Comparison of ENCODE assay signal across 25 cellular contexts in the genomic region with DNA sequence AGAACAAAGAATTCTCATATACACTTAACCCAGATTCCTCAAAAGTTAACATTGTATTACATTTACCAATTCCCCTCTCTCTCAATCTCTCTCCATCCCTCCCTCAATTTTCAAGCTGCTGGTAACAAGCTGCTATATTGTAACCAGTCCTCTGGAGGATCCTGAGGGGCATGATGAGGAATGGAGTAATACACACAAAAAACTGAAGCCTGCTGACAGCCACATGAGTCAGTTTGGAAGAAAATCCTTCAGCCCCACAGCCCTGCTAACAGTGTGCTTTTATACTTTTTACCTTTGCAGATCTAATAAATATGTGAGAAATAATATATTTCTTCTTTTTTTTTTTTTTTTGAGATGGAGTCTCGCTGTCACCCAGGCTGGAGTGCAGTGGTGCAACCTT.
"Had no signal": no experiment of that assay in that cellular context is flagged by ENCODE, and none has a peak within 500 bp of the region (broad histone marks: within the 10 kb centered on the region; RNA-seq: fewer than 3 reads in every experiment).

No MANE protein-coding gene starts in this region.

- H3K27ac ChIP-seq: adrenal gland, ascending aorta, brain microvascular endothelial cell, colonic mucosa, gastroesophageal sphincter, pancreas, tibial nerve had no signal

- H3K9me3 Mint-ChIP-seq: natural killer cell treated with Interleukin-12 subunit alpha and Interleukin-12 subunit beta and Interleukin-15 and Interleukin-18, amount 100 ng/mL, for 72 hours had no signal

- H3K27ac Mint-ChIP-seq: activated B cell treated with CpG ODN at 0.5 μM for 24 hours; activated CD4-positive, alpha-beta T cell treated with anti-CD3 and anti-CD28 coated beads for 36 hours; activated naive CD8-positive, alpha-beta T cell; activated T-cell treated with anti-CD3 and anti-CD28 coated beads, Interleukin-2, amount 50 U/mL, for 24 hours; activated T-helper 17 cell treated with anti-CD3 and anti-CD28 coated beads, Interleukin-2, amount 50 U/mL, for 72 hours; natural killer cell treated with Interleukin-12 subunit alpha and Interleukin-12 subunit beta and Interleukin-15 and Interleukin-18, amount 100 ng/mL, for 72 hours; stimulated activated naive CD8-positive, alpha-beta T cell treated with anti-CD3 and anti-CD28 coated beads, Interleukin-15, Interleukin-2, amounts not matched to agents 100 ng/mL and 50 ng/mL, for 24 hours; T-helper 1 cell treated with Interleukin-12 subunit alpha and Interleukin-12 subunit beta and Interleukin-4 antibody, amounts not matched to agents 30 μg/mL and 1 μg/mL, for 36 hours had no signal

- H3K4me3 ChIP-seq: adrenal gland, ascending aorta, colonic mucosa, gastroesophageal sphincter, pancreas, tibial nerve had no signal

- H3K36me3 ChIP-seq: adrenal gland, ascending aorta, brain microvascular endothelial cell, colonic mucosa, gastroesophageal sphincter, pancreas, tibial nerve had no signal

- DNase-seq: activated B cell treated with CpG ODN at 0.5 μM for 24 hours; activated CD4-positive, alpha-beta T cell treated with anti-CD3 and anti-CD28 coated beads for 36 hours; activated CD4-positive, alpha-beta T cell treated with anti-CD3 and anti-CD28 coated beads, Interleukin-2, amount 50 U/mL, for 4 hours; activated CD8-positive, alpha-beta memory T cell treated with anti-CD3 and anti-CD28 coated beads for 24 hours; activated CD8-positive, alpha-beta memory T cell treated with anti-CD3 and anti-CD28 coated beads, Interleukin-2, amount 50 U/mL, for 4 hours; activated naive CD4-positive, alpha-beta T cell; activated T-cell treated with anti-CD3 and anti-CD28 coated beads, Interleukin-2, amount 50 U/mL, for 24 hours; adrenal gland; brain microvascular endothelial cell; colonic mucosa; head of caudate nucleus; left ventricle myocardium superior; midbrain; pancreas; right cardiac atrium; stimulated activated CD4-positive, alpha-beta T cell treated with anti-CD3 and anti-CD28 coated beads, Interleukin-12 subunit alpha, Interleukin-12 subunit beta, amount 100 ng/mL, for 4 hours; T1000 had no signal

- H3K4me1 Mint-ChIP-seq: activated B cell treated with CpG ODN at 0.5 μM for 24 hours; activated CD4-positive, alpha-beta T cell treated with anti-CD3 and anti-CD28 coated beads for 36 hours; activated T-helper 17 cell treated with anti-CD3 and anti-CD28 coated beads, Interleukin-2, amount 50 U/mL, for 72 hours had no signal

- H3K9me3 ChIP-seq: adrenal gland, colonic mucosa, pancreas had no signal

- H3K4me1 ChIP-seq: adrenal gland, ascending aorta, colonic mucosa, gastroesophageal sphincter, pancreas, tibial nerve had no signal

- H3K27me3 Mint-ChIP-seq: activated naive CD8-positive, alpha-beta T cell; activated T-cell treated with anti-CD3 and anti-CD28 coated beads, Interleukin-2, amount 50 U/mL, for 24 hours; stimulated activated naive CD8-positive, alpha-beta T cell treated with anti-CD3 and anti-CD28 coated beads, Interleukin-15, Interleukin-2, amounts not matched to agents 100 ng/mL and 50 ng/mL, for 24 hours had no signal

- H3K27me3 ChIP-seq: adrenal gland, ascending aorta, brain microvascular endothelial cell, colonic mucosa, gastroesophageal sphincter, pancreas, tibial nerve had no signal

- H3K36me3 Mint-ChIP-seq: activated naive CD8-positive, alpha-beta T cell; natural killer cell treated with Interleukin-12 subunit alpha and Interleukin-12 subunit beta and Interleukin-15 and Interleukin-18, amount 100 ng/mL, for 72 hours had no signal

- ATAC-seq: activated CD4-positive, alpha-beta T cell treated with anti-CD3 and anti-CD28 coated beads for 36 hours; activated T-helper 17 cell treated with anti-CD3 and anti-CD28 coated beads, Interleukin-2, amount 50 U/mL, for 72 hours; gastroesophageal sphincter; left ventricle myocardium superior; natural killer cell treated with Interleukin-12 subunit alpha and Interleukin-12 subunit beta and Interleukin-15 and Interleukin-18, amount 100 ng/mL, for 72 hours; pancreas; right cardiac atrium had no signal

- H3K4me3 Mint-ChIP-seq: activated B cell treated with CpG ODN at 0.5 μM for 24 hours; activated CD4-positive, alpha-beta T cell treated with anti-CD3 and anti-CD28 coated beads for 36 hours; activated naive CD8-positive, alpha-beta T cell; activated T-cell treated with anti-CD3 and anti-CD28 coated beads, Interleukin-2, amount 50 U/mL, for 24 hours; activated T-helper 17 cell treated with anti-CD3 and anti-CD28 coated beads, Interleukin-2, amount 50 U/mL, for 72 hours; natural killer cell treated with Interleukin-12 subunit alpha and Interleukin-12 subunit beta and Interleukin-15 and Interleukin-18, amount 100 ng/mL, for 72 hours; stimulated activated naive CD8-positive, alpha-beta T cell treated with anti-CD3 and anti-CD28 coated beads, Interleukin-15, Interleukin-2, amounts not matched to agents 100 ng/mL and 50 ng/mL, for 24 hours; T-helper 1 cell treated with Interleukin-12 subunit alpha and Interleukin-12 subunit beta and Interleukin-4 antibody, amounts not matched to agents 30 μg/mL and 1 μg/mL, for 36 hours had no signal
